ENCODE assay signal across 8 cellular contexts in the genomic region with DNA sequence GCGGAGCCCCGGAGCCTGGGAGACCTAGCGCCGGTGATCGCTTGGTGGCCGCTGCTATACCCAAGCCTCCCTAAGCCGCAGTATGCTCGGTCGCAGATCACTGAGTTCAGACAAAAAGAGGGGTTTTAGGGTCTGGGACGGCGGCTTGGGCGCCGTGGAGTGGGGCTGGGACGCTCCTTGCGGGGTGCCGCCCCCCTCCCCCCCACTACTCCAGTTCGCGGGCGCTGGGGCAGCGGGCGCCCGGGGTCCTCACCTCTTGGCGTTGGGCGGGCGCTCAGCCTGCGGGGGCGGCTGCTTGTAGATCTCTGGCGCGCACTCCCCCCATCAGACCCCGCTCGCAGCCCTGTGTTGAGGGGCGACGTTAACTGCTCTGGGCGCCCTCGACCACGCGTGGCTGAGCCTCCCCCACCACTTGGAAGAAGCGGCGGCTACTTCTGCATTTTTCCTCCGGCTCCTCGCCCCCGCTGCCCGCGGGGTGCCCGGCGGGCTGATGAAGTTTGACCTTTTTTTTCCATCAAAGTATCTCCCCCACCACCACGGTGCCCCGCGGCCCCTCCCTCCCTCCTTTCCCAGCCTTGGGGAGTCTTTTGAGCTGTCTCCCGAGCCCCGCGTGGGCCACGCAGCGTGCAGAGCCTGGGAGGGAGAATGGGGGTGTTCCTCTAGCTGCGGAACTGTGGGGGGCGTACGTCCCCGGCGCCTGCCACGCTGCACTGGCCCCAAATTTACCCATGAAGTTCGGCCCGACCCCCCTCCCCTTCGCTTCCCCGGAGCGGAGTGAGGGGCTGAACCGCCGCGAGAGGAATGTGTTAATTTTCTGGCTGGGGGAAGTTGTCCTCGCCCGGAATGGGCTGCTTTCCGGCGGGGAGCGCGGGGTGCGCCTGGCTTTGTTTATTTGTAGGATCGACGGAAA. TPM values are rescaled to one million over a fixed set of nuclear protein-coding genes. Genes with fewer than 3 reads are reported as not detected.
DNase-seq lines count a peak whose midpoint lies in the region; ATAC-seq, FAIRE-seq and TF ChIP-seq lines count a peak whose summit lies in the region.

No MANE protein-coding gene starts in this region.

- no peaks in the 10 kb centered on the region for H3K9me3 Mint-ChIP-seq in activated CD8-positive, alpha-beta T cell treated with anti-CD3 and anti-CD28 coated beads for 36 hours
- no peaks in the 10 kb centered on the region for H3K9me3 Mint-ChIP-seq in progenitor cell of endocrine pancreas (ENCODE audit: low read depth)

- POLR2A ChIA-PET in BJ (lab: Charles Lee), result interaction anchor here (0.8 kb wide), 1 partner anchor 12 kb away, joined by 11 read pairs; no protein-coding TSS in a partner anchor
- POLR2A ChIA-PET in activated CD8-positive, alpha-beta T cell treated with anti-CD3 and anti-CD28 coated beads for 36 hours (lab: Charles Lee), result interaction anchor here (1.0 to 11.4 kb wide), 6 partner anchors 13 to 111 kb away, joined by 3 to 87 read pairs (median 4); no protein-coding TSS in a partner anchor

- H3K36me3 ChIP-seq in BJ (ENCODE audit: control insufficient read depth, insufficient read depth, low read length) (no peaks in the 10 kb centered on the region), cardiac muscle cell (no peaks in the 10 kb centered on the region)

- no peaks in the 10 kb centered on the region for H3K36me3 Mint-ChIP-seq in activated CD8-positive, alpha-beta T cell treated with anti-CD3 and anti-CD28 coated beads for 36 hours (ENCODE audit: low read depth)
- H3K36me3 Mint-ChIP-seq in progenitor cell of endocrine pancreas (ENCODE audit: insufficient read depth), result no peaks in the 10 kb centered on the region

- DNase-seq in BJ (ENCODE audit: low read depth) (no peak), cardiac muscle cell (ENCODE audit: low read depth in 1 of 2, low spot score in 1 of 2) (peak in 1 of 2 donors; percentile 52), progenitor cell of endocrine pancreas (ENCODE audit: low spot score, unreplicated experiment) (no peak), RCC 7860 (ENCODE audit: low spot score) (no peak), NK-92 (lab: John Stamatoyannopoulos, UW; ENCODE audit: unreplicated experiment) (no peak)
- peak; percentile 59 for DNase-seq in activated CD8-positive, alpha-beta T cell treated with anti-CD3 and anti-CD28 coated beads for 36 hours

- CTCF ChIA-PET in BJ (lab: Yijun Ruan, JAX), result interaction anchor here (0.7 to 8.9 kb wide), 7 partner anchors 9 to 117 kb away, joined by 3 to 137 read pairs (median 5); no protein-coding TSS in a partner anchor
- CTCF ChIA-PET in activated CD8-positive, alpha-beta T cell treated with anti-CD3 and anti-CD28 coated beads for 36 hours (lab: Charles Lee), result interaction anchor here (0.9 to 5.8 kb wide), 8 partner anchors 10 to 136 kb away, joined by 3 to 40 read pairs (median 4); no protein-coding TSS in a partner anchor

- peaks cover 36% of the 10 kb centered on the region for H3K4me1 ChIP-seq in cardiac muscle cell (ENCODE audit: low read depth)

- peak overlapping the region; percentile 99 for H3K27ac ChIP-seq in cardiac muscle cell

- H3K4me1 Mint-ChIP-seq in activated CD8-positive, alpha-beta T cell treated with anti-CD3 and anti-CD28 coated beads for 36 hours (ENCODE audit: low read depth), result peaks cover 52% of the 10 kb centered on the region
- H3K4me1 Mint-ChIP-seq in progenitor cell of endocrine pancreas (ENCODE audit: low read depth), result peaks cover 58% of the 10 kb centered on the region

- no peak for FAIRE-seq in RCC 7860 (lab: Jason Lieb, UNC)

- no peaks in the 10 kb centered on the region for H3K9me3 ChIP-seq in cardiac muscle cell (ENCODE audit: low read depth)

- intact Hi-C loops in activated CD8-positive, alpha-beta T cell treated with anti-CD3 and anti-CD28 coated beads for 36 hours (cut with micrococcal nuclease), result loop anchor here (1.0 kb wide), 1 partner anchor 13 kb away; no protein-coding TSS in a partner anchor

- peak; percentile 2 for ATAC-seq in HG02642 (IDR thresholded peaks at IDR 0.05; ENCODE audit: poor library complexity, unreplicated experiment)
- ATAC-seq in activated CD8-positive, alpha-beta T cell treated with anti-CD3 and anti-CD28 coated beads for 36 hours, result no peak
- no peak for ATAC-seq in GM18520 (IDR thresholded peaks at IDR 0.05; ENCODE audit: unreplicated experiment)

- TF ChIP-seq CTCF in BJ (IDR thresholded peaks at IDR 0.05; ENCODE audit: insufficient read depth, low read depth, low read length) (peak; percentile 13; the same call in 1 of the 2 replicates), cardiac muscle cell (IDR thresholded peaks at IDR 0.05; ENCODE audit: low read depth, low read length) (no peak), progenitor cell of endocrine pancreas (IDR thresholded peaks at IDR 0.05; ENCODE audit: unreplicated experiment) (peak; percentile 10)
- no peak for TF ChIP-seq CTCF in activated CD8-positive, alpha-beta T cell treated with anti-CD3 and anti-CD28 coated beads for 36 hours (IDR thresholded peaks at IDR 0.05)

- H3K27me3 ChIP-seq in BJ (ENCODE audit: control insufficient read depth, insufficient read depth, low read length), result no peaks in the 10 kb centered on the region
- H3K27me3 ChIP-seq in cardiac muscle cell, result no peaks in the 10 kb centered on the region

- H3K27me3 Mint-ChIP-seq in activated CD8-positive, alpha-beta T cell treated with anti-CD3 and anti-CD28 coated beads for 36 hours, result peaks cover 44% of the 10 kb centered on the region
- H3K27me3 Mint-ChIP-seq in progenitor cell of endocrine pancreas, result no peaks in the 10 kb centered on the region

- no peak overlapping the region for H3K27ac Mint-ChIP-seq in activated CD8-positive, alpha-beta T cell treated with anti-CD3 and anti-CD28 coated beads for 36 hours
- peak overlapping the region; percentile 97 for H3K27ac Mint-ChIP-seq in progenitor cell of endocrine pancreas

- H3K4me3 Mint-ChIP-seq in activated CD8-positive, alpha-beta T cell treated with anti-CD3 and anti-CD28 coated beads for 36 hours, result peak overlapping the region; percentile 77
- peak overlapping the region; percentile 96 for H3K4me3 Mint-ChIP-seq in progenitor cell of endocrine pancreas (ENCODE audit: low read depth)

- peak overlapping the region; percentile 91 for H3K4me3 ChIP-seq in BJ (ENCODE audit: low read depth, low read length)
- peak overlapping the region; percentile 75 for H3K4me3 ChIP-seq in cardiac muscle cell

RNA-seq across cellular contexts. Expression of a gene that starts 1.2 kb away (rescaled TPM):
- polyA plus RNA-seq in BJ (2011; rRNA removed) (36.5 and 50.4 TPM in 2 replicates), cardiac muscle cell (70.4 and 79.4 TPM in 2 replicates)
- 20.3 and 23.6 TPM in 2 replicates for polyA minus RNA-seq in BJ (2011; rRNA and poly(A)+ RNA removed)
- total RNA-seq in activated CD8-positive, alpha-beta T cell treated with anti-CD3 and anti-CD28 coated beads for 36 hours, result 1 to 10 TPM; 3.5 to 4.3 TPM
- total RNA-seq in cardiac muscle cell (91.9 and 122 TPM in 2 replicates), progenitor cell of endocrine pancreas (79.1 and 88.2 TPM in 2 replicates)

Comparison
In these comparisons a context has a peak if more than half of its experiments do, and no peak if none do; other contexts are left out.
1. CTCF ChIP-seq: peak in BJ (single experiment) and progenitor cell of endocrine pancreas (single experiment); none in activated CD8-positive, alpha-beta T cell treated with anti-CD3 and anti-CD28 coated beads for 36 hours (single experiment) and cardiac muscle cell (single experiment).
2. RNA of a gene that starts 1.2 kb away (total RNA-seq): 91.9 to 122 TPM in cardiac muscle cell and 79.1 to 88.2 TPM in progenitor cell of endocrine pancreas; 3.5 to 4.3 TPM in activated CD8-positive, alpha-beta T cell treated with anti-CD3 and anti-CD28 coated beads for 36 hours; every median in the first group is over 10 times any median in the second.